Comparison of ENCODE assay signal across 12 cellular contexts in genomic region chr3:180306691-180307090, GRCh38.
A peak's percentile ranks its signal among the peaks of the same experiment; 100 is the strongest.
DNase-seq lines count a peak whose midpoint lies in the region; TF ChIP-seq lines count a peak whose summit lies in the region.
"Had no signal": no experiment of that assay in that cellular context is flagged by ENCODE, and none has a peak within 500 bp of the region (broad histone marks: within the 10 kb centered on the region; RNA-seq: fewer than 3 reads in every experiment).

No MANE protein-coding gene starts in this region.

- H3K9me3 ChIP-seq in ovary, result no peaks in the 10 kb centered on the region
- no peaks in the 10 kb centered on the region for H3K9me3 ChIP-seq in sigmoid colon
- no peaks in the 10 kb centered on the region for H3K9me3 ChIP-seq in Peyer's patch

- TF ChIP-seq EP300 in ovary (IDR thresholded peaks at IDR 0.05), result no peak
- no peak for TF ChIP-seq EP300 in sigmoid colon (IDR thresholded peaks at IDR 0.05)

- peaks cover 3% of the 10 kb centered on the region for H3K4me1 ChIP-seq in ovary (ENCODE audit: insufficient read depth)
- H3K4me1 ChIP-seq in sigmoid colon, result no peaks in the 10 kb centered on the region
- H3K4me1 ChIP-seq in Peyer's patch, result no peaks in the 10 kb centered on the region

- CTCF ChIA-PET in Calu3 (lab: Charles Lee), result interaction anchor here (1.0 kb wide), 3 partner anchors 12 to 110 kb away, joined by 3 to 7 read pairs (median 3); no protein-coding TSS in a partner anchor

- H3K27ac ChIP-seq in dorsolateral prefrontal cortex (peak overlapping the region in 2 of 59 donors; percentile 11 to 40), ovary (no peak overlapping the region), sigmoid colon (no peak overlapping the region), Peyer's patch (no peak overlapping the region)

- H3K4me3 ChIP-seq in dorsolateral prefrontal cortex (no peak overlapping the region), ovary (no peak overlapping the region), sigmoid colon (no peak overlapping the region), Peyer's patch (no peak overlapping the region)

- TF ChIP-seq POLR2A in ovary (IDR thresholded peaks at IDR 0.05), result no peak
- no peak for TF ChIP-seq POLR2A in sigmoid colon (IDR thresholded peaks at IDR 0.05)
- no peak for TF ChIP-seq POLR2A in Peyer's patch (IDR thresholded peaks at IDR 0.05)

- H3K9me3 Mint-ChIP-seq in Calu3 (ENCODE audit: low read depth, unreplicated experiment), result peaks cover 4% of the 10 kb centered on the region
- H3K9me3 Mint-ChIP-seq: activated CD4-positive, alpha-beta T cell treated with anti-CD3 and anti-CD28 coated beads, Interleukin-2, amount 10 ng/mL, durations not matched to agents 24 days and 14 days; neural crest cell had no signal

- TF ChIP-seq CTCF in Calu3 (IDR thresholded peaks at IDR 0.05; ENCODE audit: unreplicated experiment) (no peak), dorsolateral prefrontal cortex (IDR thresholded peaks at IDR 0.05 in 54 of 56, conservative IDR thresholded peaks at IDR 0.05 in 2 of 56; ENCODE audit: low read depth in 1 of 56, partially characterized antibody in 56 of 56) (no peak), ovary (IDR thresholded peaks at IDR 0.05) (no peak), sigmoid colon (IDR thresholded peaks at IDR 0.05) (no peak), Peyer's patch (IDR thresholded peaks at IDR 0.05) (no peak)

- no peaks in the 10 kb centered on the region for H3K27me3 Mint-ChIP-seq in Calu3 (ENCODE audit: unreplicated experiment)
- H3K27me3 Mint-ChIP-seq: activated CD4-positive, alpha-beta T cell treated with anti-CD3 and anti-CD28 coated beads, Interleukin-2, amount 10 ng/mL, durations not matched to agents 24 days and 14 days had no signal

- no TSS peak for BruUV-seq in Calu3 (replicated peaks; lab: Mats Ljungman, UMichigan)

- intact Hi-C loops in Calu3 (cut with micrococcal nuclease; ENCODE audit: unreplicated experiment) (no loop called here), dorsolateral prefrontal cortex (cut with DNase I) (no loop called here), ovary (cut with DNase I) (no loop called here), sigmoid colon (cut with DNase I) (no loop called here)

- peak overlapping the region; percentile 25 for H3K4me3 Mint-ChIP-seq in Calu3 (ENCODE audit: low read depth, unreplicated experiment)
- H3K4me3 Mint-ChIP-seq: activated CD4-positive, alpha-beta T cell treated with anti-CD3 and anti-CD28 coated beads, Interleukin-2, amount 10 ng/mL, durations not matched to agents 24 days and 14 days; neural crest cell had no signal

- peak; percentile 60 for DNase-seq in Calu3
- peak; percentile 81 for DNase-seq in NCI-H2029 treated with DMSO at 0.1 percent for 48 hours (lab: John Stamatoyannopoulos, UW)
- DNase-seq in dorsolateral prefrontal cortex, result peak in 8 of 10 donors; percentile 29 to 69 (median 52)
- peak; percentile 26 for DNase-seq in occipital lobe (lab: John Stamatoyannopoulos, UW)
- no peak for DNase-seq in ovary
- DNase-seq in activated CD4-positive, CD25-positive, alpha-beta regulatory T cell (lab: John Stamatoyannopoulos, UW), result no peak
- DNase-seq in sigmoid colon, result no peak
- no peak for DNase-seq in Peyer's patch
- DNase-seq: activated CD4-positive, alpha-beta T cell treated with anti-CD3 and anti-CD28 coated beads, Interleukin-2, amount 10 ng/mL, durations not matched to agents 24 days and 14 days; cerebellar nuclear complex; NCI-H748 treated with DMSO at 0.1 percent for 48 hours had no signal

- no peaks in the 10 kb centered on the region for H3K36me3 Mint-ChIP-seq in Calu3 (ENCODE audit: insufficient read depth, unreplicated experiment)

- H3K36me3 ChIP-seq in ovary, result no peaks in the 10 kb centered on the region
- H3K36me3 ChIP-seq in sigmoid colon, result no peaks in the 10 kb centered on the region
- no peaks in the 10 kb centered on the region for H3K36me3 ChIP-seq in Peyer's patch

- peaks cover 37% of the 10 kb centered on the region for H3K4me1 Mint-ChIP-seq in Calu3 (ENCODE audit: low read depth, unreplicated experiment)
- H3K4me1 Mint-ChIP-seq: activated CD4-positive, alpha-beta T cell treated with anti-CD3 and anti-CD28 coated beads, Interleukin-2, amount 10 ng/mL, durations not matched to agents 24 days and 14 days; neural crest cell had no signal

- H3K27ac Mint-ChIP-seq in Calu3 (ENCODE audit: unreplicated experiment), result peak overlapping the region; percentile 28
- H3K27ac Mint-ChIP-seq: activated CD4-positive, alpha-beta T cell treated with anti-CD3 and anti-CD28 coated beads, Interleukin-2, amount 10 ng/mL, durations not matched to agents 24 days and 14 days had no signal

- H3K27me3 ChIP-seq in dorsolateral prefrontal cortex, result no peaks in the 10 kb centered on the region
- no peaks in the 10 kb centered on the region for H3K27me3 ChIP-seq in ovary
- H3K27me3 ChIP-seq in sigmoid colon, result no peaks in the 10 kb centered on the region
- H3K27me3 ChIP-seq in Peyer's patch, result no peaks in the 10 kb centered on the region

- 35 to 62% (median 35%) methylated on average over 7 of the region's 7 CpGs for WGBS in ovary, 3 donors
- 77 to 84% methylated on average over 7 of the region's 7 CpGs for WGBS in sigmoid colon, 2 donors

Comparison
In these comparisons a context has a peak if more than half of its experiments do, and no peak if none do; other contexts are left out.
1. DNase-seq: peak in Calu3 (single experiment), NCI-H2029 treated with DMSO at 0.1 percent for 48 hours (single experiment), dorsolateral prefrontal cortex (8 of 10) and occipital lobe (single experiment); none in ovary (0 of 5), activated CD4-positive, CD25-positive, alpha-beta regulatory T cell (0 of 4), sigmoid colon (single experiment) and Peyer's patch (0 of 3).